Comparison of ENCODE assay signal across 27 cellular contexts in genomic region chr11:120643254-120643653, GRCh38.
A peak's percentile ranks its signal among the peaks of the same experiment; 100 is the strongest.
DNase-seq lines count a peak whose midpoint lies in the region; ATAC-seq and TF ChIP-seq lines count a peak whose summit lies in the region.
"Had no signal": no experiment of that assay in that cellular context is flagged by ENCODE, and none has a peak within 500 bp of the region (broad histone marks: within the 10 kb centered on the region; RNA-seq: fewer than 3 reads in every experiment).

No MANE protein-coding gene starts in this region.

- H3K4me1 ChIP-seq in HEK293 (ENCODE audit: control insufficient read depth, insufficient read depth, low read length): no peaks in the 10 kb centered on the region
- H3K4me1 ChIP-seq in upper lobe of right lung: no peaks in the 10 kb centered on the region
- H3K4me1 ChIP-seq in gastroesophageal sphincter: no peaks in the 10 kb centered on the region
- H3K4me1 ChIP-seq: A549, SJSA1 had no signal

- H3K4me3 Mint-ChIP-seq in mesothelial cell of epicardium: no peak overlapping the region
- H3K4me3 Mint-ChIP-seq: CD4-positive, alpha-beta memory T cell had no signal

- H3K27me3 Mint-ChIP-seq in mesothelial cell of epicardium (ENCODE audit: low read depth): peaks cover 72% of the 10 kb centered on the region

- ATAC-seq in esophagus mucosa: peak; percentile 18
- ATAC-seq in upper lobe of right lung: no peak
- ATAC-seq in GM18498 (IDR thresholded peaks at IDR 0.05; ENCODE audit: unreplicated experiment): no peak
- no peak for ATAC-seq in gastroesophageal sphincter

- no peaks in the 10 kb centered on the region for H3K36me3 ChIP-seq in HEK293 (ENCODE audit: control insufficient read depth in 2 of 2, insufficient read depth in 1 of 2, low read length in 2 of 2)
- H3K36me3 ChIP-seq in upper lobe of right lung: no peaks in the 10 kb centered on the region
- H3K36me3 ChIP-seq in gastroesophageal sphincter: no peaks in the 10 kb centered on the region
- H3K36me3 ChIP-seq: SJSA1 had no signal

- H3K27ac ChIP-seq in HEK293 (ENCODE audit: extremely low read depth, low read depth, low read length) (no peak overlapping the region), upper lobe of right lung (no peak overlapping the region), gastroesophageal sphincter (no peak overlapping the region)
- H3K27ac ChIP-seq: A549, HL-60, SJSA1 had no signal

- TF ChIP-seq CTCF in HEK293 (tag by site-specific recombination; IDR thresholded peaks at IDR 0.05) (no peak), upper lobe of right lung (IDR thresholded peaks at IDR 0.05) (no peak), mesothelial cell of epicardium (IDR thresholded peaks at IDR 0.05; ENCODE audit: unreplicated experiment) (no peak), gastroesophageal sphincter (IDR thresholded peaks at IDR 0.05) (no peak)

- H3K36me3 Mint-ChIP-seq in mesothelial cell of epicardium: no peaks in the 10 kb centered on the region
- H3K36me3 Mint-ChIP-seq: CD4-positive, alpha-beta memory T cell had no signal

- intact Hi-C loops in upper lobe of right lung (cut with DNase I): no loop called here

- CTCF ChIA-PET in HEK293 (lab: Yijun Ruan, JAX): interaction anchor here (0.6 to 0.7 kb wide), 2 partner anchors 159 to 934 kb away, joined by 3 read pairs; no protein-coding TSS in a partner anchor

- POLR2A ChIA-PET in HEK293 (lab: Yijun Ruan, JAX): no interaction called here

- 71 to 92% methylated on average over 2 to 4 of the region's 5 CpGs for WGBS in gastroesophageal sphincter (ENCODE audit: low coverage in 1 of 2), 2 donors

- DNase-seq in medulla oblongata (ENCODE audit: extremely low spot score) (peak; percentile 10), upper lobe of right lung (peak; percentile 45), mesothelial cell of epicardium (ENCODE audit: low spot score in 2 of 2, unreplicated experiment in 2 of 2) (no peak)
- DNase-seq: AML-193; C1 segment of cervical spinal cord; CD4-positive, alpha-beta memory T cell; COR-L47; DMS53; GOT3; HCEC 1CT; Karpas-422; NCI-H1092 treated with DMSO at 0.1 percent for 48 hours; NCI-H1436 treated with DMSO at 0.1 percent for 48 hours; NCI-H187 treated with DMSO at 0.1 percent for 48 hours; NCI-H2107; NCI-H446; NCI-H526; NCI-H82; Right ventricle myocardium superior; RPMI8226 had no signal

- no peak for TF ChIP-seq EP300 in gastroesophageal sphincter (IDR thresholded peaks at IDR 0.05)

- H3K9me3 ChIP-seq in HEK293 (ENCODE audit: control insufficient read depth, insufficient read depth, low read depth, low read length): no peaks in the 10 kb centered on the region
- H3K9me3 ChIP-seq in upper lobe of right lung: no peaks in the 10 kb centered on the region
- no peaks in the 10 kb centered on the region for H3K9me3 ChIP-seq in gastroesophageal sphincter
- H3K9me3 ChIP-seq: A549, SJSA1 had no signal

- H3K4me1 Mint-ChIP-seq in mesothelial cell of epicardium: no peaks in the 10 kb centered on the region

- no peak overlapping the region for H3K27ac Mint-ChIP-seq in mesothelial cell of epicardium
- H3K27ac Mint-ChIP-seq: CD4-positive, alpha-beta memory T cell had no signal

- H3K27me3 ChIP-seq in upper lobe of right lung: peaks cover 4% of the 10 kb centered on the region
- H3K27me3 ChIP-seq in gastroesophageal sphincter: peaks cover 33% of the 10 kb centered on the region
- H3K27me3 ChIP-seq: SJSA1 had no signal

- no peak overlapping the region for H3K4me3 ChIP-seq in HEK293 (ENCODE audit: low read depth, low read length)
- no peak overlapping the region for H3K4me3 ChIP-seq in upper lobe of right lung
- H3K4me3 ChIP-seq in gastroesophageal sphincter: no peak overlapping the region
- H3K4me3 ChIP-seq: A549, SJSA1 had no signal

- no peaks in the 10 kb centered on the region for H3K9me3 Mint-ChIP-seq in mesothelial cell of epicardium

- no peak for TF ChIP-seq POLR2A in gastroesophageal sphincter (IDR thresholded peaks at IDR 0.05)

TF ChIP-seq in HEK293, 187 proteins besides CTCF, POLR2A, EP300 and RAD21:
- no peak for TF ChIP-seq ZNF473 (tag by site-specific recombination; IDR thresholded peaks at IDR 0.05)
- TF ChIP-seq ZIC2 (tag by site-specific recombination; IDR thresholded peaks at IDR 0.05): 0 out of 2 replicates have a peak, but pooled peaks have one; percentile 8
- TF ChIP-seq ZNF19 (tag by site-specific recombination; IDR thresholded peaks at IDR 0.05; ENCODE audit: low read depth): no peak

Comparison
In these comparisons a context has a peak if more than half of its experiments do, and no peak if none do; other contexts are left out.
1. DNase-seq: peak in medulla oblongata (single experiment) and upper lobe of right lung (single experiment); none in mesothelial cell of epicardium (0 of 2).